ENCODE assay signal across 1 cellular context in the genomic region with DNA sequence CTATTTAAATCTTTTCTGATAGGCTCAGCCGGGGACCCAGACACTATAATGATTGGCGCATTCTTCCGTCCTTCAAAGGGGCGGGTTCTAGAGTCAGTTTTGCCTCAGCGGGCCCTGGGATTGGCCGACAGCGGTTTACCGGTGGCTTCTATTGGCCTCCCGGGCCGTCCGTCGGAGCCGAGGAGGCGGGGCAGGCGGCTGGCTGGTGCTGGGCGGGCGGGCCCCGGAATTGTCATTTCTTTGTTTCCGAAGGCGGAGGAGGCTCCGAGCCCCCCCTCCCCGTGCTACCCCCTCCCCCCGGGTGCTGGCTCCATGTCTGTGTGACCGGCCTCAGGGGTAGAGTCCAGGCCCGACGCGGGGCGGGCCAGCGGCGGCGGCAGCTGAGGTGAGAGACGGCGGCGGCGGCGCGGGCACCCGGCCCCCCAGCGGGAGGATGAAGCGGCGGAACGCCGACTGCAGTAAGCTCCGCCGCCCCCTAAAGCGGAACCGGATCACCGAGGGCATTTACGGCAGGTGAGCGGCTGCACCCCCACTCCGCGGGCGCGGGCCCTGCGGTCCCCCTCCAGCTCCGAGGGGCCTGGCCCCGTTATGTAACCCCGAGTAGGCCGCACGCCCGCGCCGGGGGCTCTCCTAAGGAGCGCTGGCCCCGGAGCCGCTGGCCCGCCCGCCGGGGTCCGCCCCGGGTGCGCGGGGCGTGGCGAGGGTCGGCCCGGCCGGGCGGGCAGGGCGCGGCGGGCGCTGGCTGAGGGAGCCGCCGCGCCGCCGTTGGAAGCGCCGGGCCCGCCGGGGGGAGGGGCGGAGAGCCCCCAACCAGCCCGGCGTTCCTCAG.
TF ChIP-seq lines count a peak whose summit lies in the region.

A gene with protein sequence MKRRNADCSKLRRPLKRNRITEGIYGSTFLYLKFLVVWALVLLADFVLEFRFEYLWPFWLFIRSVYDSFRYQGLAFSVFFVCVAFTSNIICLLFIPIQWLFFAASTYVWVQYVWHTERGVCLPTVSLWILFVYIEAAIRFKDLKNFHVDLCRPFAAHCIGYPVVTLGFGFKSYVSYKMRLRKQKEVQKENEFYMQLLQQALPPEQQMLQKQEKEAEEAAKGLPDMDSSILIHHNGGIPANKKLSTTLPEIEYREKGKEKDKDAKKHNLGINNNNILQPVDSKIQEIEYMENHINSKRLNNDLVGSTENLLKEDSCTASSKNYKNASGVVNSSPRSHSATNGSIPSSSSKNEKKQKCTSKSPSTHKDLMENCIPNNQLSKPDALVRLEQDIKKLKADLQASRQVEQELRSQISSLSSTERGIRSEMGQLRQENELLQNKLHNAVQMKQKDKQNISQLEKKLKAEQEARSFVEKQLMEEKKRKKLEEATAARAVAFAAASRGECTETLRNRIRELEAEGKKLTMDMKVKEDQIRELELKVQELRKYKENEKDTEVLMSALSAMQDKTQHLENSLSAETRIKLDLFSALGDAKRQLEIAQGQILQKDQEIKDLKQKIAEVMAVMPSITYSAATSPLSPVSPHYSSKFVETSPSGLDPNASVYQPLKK (plus strand): TSS at position 232 of the 829 bp plus-strand sequence. CDS start 202 bp downstream, at position 434.

TF ChIP-seq in GM12878, 131 proteins besides CTCF, POLR2A, EP300 and RAD21 (continued from another document and continues in another):
- TF ChIP-seq, protein P1, sequence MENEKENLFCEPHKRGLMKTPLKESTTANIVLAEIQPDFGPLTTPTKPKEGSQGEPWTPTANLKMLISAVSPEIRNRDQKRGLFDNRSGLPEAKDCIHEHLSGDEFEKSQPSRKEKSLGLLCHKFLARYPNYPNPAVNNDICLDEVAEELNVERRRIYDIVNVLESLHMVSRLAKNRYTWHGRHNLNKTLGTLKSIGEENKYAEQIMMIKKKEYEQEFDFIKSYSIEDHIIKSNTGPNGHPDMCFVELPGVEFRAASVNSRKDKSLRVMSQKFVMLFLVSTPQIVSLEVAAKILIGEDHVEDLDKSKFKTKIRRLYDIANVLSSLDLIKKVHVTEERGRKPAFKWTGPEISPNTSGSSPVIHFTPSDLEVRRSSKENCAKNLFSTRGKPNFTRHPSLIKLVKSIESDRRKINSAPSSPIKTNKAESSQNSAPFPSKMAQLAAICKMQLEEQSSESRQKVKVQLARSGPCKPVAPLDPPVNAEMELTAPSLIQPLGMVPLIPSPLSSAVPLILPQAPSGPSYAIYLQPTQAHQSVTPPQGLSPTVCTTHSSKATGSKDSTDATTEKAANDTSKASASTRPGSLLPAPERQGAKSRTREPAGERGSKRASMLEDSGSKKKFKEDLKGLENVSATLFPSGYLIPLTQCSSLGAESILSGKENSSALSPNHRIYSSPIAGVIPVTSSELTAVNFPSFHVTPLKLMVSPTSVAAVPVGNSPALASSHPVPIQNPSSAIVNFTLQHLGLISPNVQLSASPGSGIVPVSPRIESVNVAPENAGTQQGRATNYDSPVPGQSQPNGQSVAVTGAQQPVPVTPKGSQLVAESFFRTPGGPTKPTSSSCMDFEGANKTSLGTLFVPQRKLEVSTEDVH (IDR thresholded peaks at IDR 0.05; ENCODE audit: low read depth, partially characterized antibody): no peak
- no peak for TF ChIP-seq ZNF274 (IDR thresholded peaks at IDR 0.05; ENCODE audit: insufficient read depth, insufficient read length)
- TF ChIP-seq JUNB (IDR thresholded peaks at IDR 0.05): no peak
- TF ChIP-seq POU2F2 (IDR thresholded peaks at IDR 0.05; ENCODE audit: borderline replicate concordance, low read depth, low read length): no peak
- TF ChIP-seq, protein P2, sequence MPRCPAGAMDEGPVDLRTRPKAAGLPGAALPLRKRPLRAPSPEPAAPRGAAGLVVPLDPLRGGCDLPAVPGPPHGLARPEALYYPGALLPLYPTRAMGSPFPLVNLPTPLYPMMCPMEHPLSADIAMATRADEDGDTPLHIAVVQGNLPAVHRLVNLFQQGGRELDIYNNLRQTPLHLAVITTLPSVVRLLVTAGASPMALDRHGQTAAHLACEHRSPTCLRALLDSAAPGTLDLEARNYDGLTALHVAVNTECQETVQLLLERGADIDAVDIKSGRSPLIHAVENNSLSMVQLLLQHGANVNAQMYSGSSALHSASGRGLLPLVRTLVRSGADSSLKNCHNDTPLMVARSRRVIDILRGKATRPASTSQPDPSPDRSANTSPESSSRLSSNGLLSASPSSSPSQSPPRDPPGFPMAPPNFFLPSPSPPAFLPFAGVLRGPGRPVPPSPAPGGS (IDR thresholded peaks at IDR 0.05; ENCODE audit: borderline replicate concordance, insufficient read depth, low read depth, low read length, poor library complexity, severe bottlenecking): no peak
- no peak for TF ChIP-seq MXI1 (IDR thresholded peaks at IDR 0.05; ENCODE audit: low read depth, low read length)
- TF ChIP-seq CHD1 (IDR thresholded peaks at IDR 0.05; ENCODE audit: low read depth, low read length): no peak
- no peak for TF ChIP-seq ZNF24 (IDR thresholded peaks at IDR 0.05)
- TF ChIP-seq, protein P3, sequence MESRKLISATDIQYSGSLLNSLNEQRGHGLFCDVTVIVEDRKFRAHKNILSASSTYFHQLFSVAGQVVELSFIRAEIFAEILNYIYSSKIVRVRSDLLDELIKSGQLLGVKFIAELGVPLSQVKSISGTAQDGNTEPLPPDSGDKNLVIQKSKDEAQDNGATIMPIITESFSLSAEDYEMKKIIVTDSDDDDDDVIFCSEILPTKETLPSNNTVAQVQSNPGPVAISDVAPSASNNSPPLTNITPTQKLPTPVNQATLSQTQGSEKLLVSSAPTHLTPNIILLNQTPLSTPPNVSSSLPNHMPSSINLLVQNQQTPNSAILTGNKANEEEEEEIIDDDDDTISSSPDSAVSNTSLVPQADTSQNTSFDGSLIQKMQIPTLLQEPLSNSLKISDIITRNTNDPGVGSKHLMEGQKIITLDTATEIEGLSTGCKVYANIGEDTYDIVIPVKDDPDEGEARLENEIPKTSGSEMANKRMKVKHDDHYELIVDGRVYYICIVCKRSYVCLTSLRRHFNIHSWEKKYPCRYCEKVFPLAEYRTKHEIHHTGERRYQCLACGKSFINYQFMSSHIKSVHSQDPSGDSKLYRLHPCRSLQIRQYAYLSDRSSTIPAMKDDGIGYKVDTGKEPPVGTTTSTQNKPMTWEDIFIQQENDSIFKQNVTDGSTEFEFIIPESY (IDR thresholded peaks at IDR 0.05): no peak
- TF ChIP-seq, protein P4, sequence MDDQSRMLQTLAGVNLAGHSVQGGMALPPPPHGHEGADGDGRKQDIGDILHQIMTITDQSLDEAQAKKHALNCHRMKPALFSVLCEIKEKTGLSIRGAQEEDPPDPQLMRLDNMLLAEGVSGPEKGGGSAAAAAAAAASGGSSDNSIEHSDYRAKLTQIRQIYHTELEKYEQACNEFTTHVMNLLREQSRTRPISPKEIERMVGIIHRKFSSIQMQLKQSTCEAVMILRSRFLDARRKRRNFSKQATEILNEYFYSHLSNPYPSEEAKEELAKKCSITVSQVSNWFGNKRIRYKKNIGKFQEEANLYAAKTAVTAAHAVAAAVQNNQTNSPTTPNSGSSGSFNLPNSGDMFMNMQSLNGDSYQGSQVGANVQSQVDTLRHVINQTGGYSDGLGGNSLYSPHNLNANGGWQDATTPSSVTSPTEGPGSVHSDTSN (IDR thresholded peaks at IDR 0.05; ENCODE audit: insufficient replicate concordance, low read depth, low read length): peak; percentile 99
- TF ChIP-seq STAT3 (IDR thresholded peaks at IDR 0.05; ENCODE audit: low read depth, low read length): no peak
- no peak for TF ChIP-seq ZNF207 (IDR thresholded peaks at IDR 0.05; ENCODE audit: borderline replicate concordance)
- no peak for TF ChIP-seq GABPA (IDR thresholded peaks at IDR 0.05; ENCODE audit: low read depth)
- no peak for TF ChIP-seq YBX1 (IDR thresholded peaks at IDR 0.05)
- no peak for TF ChIP-seq RBBP5 (conservative IDR thresholded peaks at IDR 0.05)
- TF ChIP-seq MEF2B (IDR thresholded peaks at IDR 0.05; ENCODE audit: partially characterized antibody, poor library complexity, severe bottlenecking): no peak
- no peak for TF ChIP-seq POLR2AphosphoS5 (IDR thresholded peaks at IDR 0.05; ENCODE audit: low read length)
- no peak for TF ChIP-seq SMC3 (IDR thresholded peaks at IDR 0.05; ENCODE audit: borderline replicate concordance, low read length)
- TF ChIP-seq SPI1 (IDR thresholded peaks at IDR 0.05; ENCODE audit: borderline replicate concordance, insufficient read depth, low read depth, low read length): no peak
- TF ChIP-seq HDAC2 (IDR thresholded peaks at IDR 0.05): no peak
- no peak for TF ChIP-seq ETV6 (conservative IDR thresholded peaks at IDR 0.05 in 1 of 2, IDR thresholded peaks at IDR 0.05 in 1 of 2; ENCODE audit: borderline replicate concordance in 1 of 2, low read depth in 1 of 2)
- TF ChIP-seq, protein P5, sequence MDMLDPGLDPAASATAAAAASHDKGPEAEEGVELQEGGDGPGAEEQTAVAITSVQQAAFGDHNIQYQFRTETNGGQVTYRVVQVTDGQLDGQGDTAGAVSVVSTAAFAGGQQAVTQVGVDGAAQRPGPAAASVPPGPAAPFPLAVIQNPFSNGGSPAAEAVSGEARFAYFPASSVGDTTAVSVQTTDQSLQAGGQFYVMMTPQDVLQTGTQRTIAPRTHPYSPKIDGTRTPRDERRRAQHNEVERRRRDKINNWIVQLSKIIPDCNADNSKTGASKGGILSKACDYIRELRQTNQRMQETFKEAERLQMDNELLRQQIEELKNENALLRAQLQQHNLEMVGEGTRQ (IDR thresholded peaks at IDR 0.05; ENCODE audit: borderline replicate concordance, low read depth, low read length): no peak
- no peak for TF ChIP-seq NR2C2 (IDR thresholded peaks at IDR 0.05; ENCODE audit: borderline replicate concordance, control insufficient read depth, insufficient read length, low read depth)
- TF ChIP-seq LARP7 (IDR thresholded peaks at IDR 0.05): peak; percentile 73; the same call in 1 of the 2 replicates
- TF ChIP-seq, protein P6, sequence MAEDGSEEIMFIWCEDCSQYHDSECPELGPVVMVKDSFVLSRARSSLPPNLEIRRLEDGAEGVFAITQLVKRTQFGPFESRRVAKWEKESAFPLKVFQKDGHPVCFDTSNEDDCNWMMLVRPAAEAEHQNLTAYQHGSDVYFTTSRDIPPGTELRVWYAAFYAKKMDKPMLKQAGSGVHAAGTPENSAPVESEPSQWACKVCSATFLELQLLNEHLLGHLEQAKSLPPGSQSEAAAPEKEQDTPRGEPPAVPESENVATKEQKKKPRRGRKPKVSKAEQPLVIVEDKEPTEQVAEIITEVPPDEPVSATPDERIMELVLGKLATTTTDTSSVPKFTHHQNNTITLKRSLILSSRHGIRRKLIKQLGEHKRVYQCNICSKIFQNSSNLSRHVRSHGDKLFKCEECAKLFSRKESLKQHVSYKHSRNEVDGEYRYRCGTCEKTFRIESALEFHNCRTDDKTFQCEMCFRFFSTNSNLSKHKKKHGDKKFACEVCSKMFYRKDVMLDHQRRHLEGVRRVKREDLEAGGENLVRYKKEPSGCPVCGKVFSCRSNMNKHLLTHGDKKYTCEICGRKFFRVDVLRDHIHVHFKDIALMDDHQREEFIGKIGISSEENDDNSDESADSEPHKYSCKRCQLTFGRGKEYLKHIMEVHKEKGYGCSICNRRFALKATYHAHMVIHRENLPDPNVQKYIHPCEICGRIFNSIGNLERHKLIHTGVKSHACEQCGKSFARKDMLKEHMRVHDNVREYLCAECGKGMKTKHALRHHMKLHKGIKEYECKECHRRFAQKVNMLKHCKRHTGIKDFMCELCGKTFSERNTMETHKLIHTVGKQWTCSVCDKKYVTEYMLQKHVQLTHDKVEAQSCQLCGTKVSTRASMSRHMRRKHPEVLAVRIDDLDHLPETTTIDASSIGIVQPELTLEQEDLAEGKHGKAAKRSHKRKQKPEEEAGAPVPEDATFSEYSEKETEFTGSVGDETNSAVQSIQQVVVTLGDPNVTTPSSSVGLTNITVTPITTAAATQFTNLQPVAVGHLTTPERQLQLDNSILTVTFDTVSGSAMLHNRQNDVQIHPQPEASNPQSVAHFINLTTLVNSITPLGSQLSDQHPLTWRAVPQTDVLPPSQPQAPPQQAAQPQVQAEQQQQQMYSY (CRISPR knock-in tag; IDR thresholded peaks at IDR 0.05): no peak
- TF ChIP-seq TCF7 (IDR thresholded peaks at IDR 0.05; ENCODE audit: borderline replicate concordance): no peak
- 0 out of 2 replicates have a peak, but pooled peaks have one; percentile 39 for TF ChIP-seq NR2F1 (conservative IDR thresholded peaks at IDR 0.05)
- TF ChIP-seq, protein P7, sequence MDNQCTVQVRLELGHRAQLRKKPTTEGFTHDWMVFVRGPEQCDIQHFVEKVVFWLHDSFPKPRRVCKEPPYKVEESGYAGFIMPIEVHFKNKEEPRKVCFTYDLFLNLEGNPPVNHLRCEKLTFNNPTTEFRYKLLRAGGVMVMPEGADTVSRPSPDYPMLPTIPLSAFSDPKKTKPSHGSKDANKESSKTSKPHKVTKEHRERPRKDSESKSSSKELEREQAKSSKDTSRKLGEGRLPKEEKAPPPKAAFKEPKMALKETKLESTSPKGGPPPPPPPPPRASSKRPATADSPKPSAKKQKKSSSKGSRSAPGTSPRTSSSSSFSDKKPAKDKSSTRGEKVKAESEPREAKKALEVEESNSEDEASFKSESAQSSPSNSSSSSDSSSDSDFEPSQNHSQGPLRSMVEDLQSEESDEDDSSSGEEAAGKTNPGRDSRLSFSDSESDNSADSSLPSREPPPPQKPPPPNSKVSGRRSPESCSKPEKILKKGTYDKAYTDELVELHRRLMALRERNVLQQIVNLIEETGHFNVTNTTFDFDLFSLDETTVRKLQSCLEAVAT (IDR thresholded peaks at IDR 0.05): 0 out of 2 replicates have a peak, but pooled peaks have one; percentile 2
- no peak for TF ChIP-seq PAX8 (IDR thresholded peaks at IDR 0.05)
- TF ChIP-seq, protein P8, sequence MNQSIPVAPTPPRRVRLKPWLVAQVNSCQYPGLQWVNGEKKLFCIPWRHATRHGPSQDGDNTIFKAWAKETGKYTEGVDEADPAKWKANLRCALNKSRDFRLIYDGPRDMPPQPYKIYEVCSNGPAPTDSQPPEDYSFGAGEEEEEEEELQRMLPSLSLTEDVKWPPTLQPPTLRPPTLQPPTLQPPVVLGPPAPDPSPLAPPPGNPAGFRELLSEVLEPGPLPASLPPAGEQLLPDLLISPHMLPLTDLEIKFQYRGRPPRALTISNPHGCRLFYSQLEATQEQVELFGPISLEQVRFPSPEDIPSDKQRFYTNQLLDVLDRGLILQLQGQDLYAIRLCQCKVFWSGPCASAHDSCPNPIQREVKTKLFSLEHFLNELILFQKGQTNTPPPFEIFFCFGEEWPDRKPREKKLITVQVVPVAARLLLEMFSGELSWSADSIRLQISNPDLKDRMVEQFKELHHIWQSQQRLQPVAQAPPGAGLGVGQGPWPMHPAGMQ (IDR thresholded peaks at IDR 0.05; ENCODE audit: borderline replicate concordance): no peak
- no peak for TF ChIP-seq ZNF622 (IDR thresholded peaks at IDR 0.05)
- TF ChIP-seq POLR2AphosphoS2 (IDR thresholded peaks at IDR 0.05; ENCODE audit: low read depth, low read length): no peak
- TF ChIP-seq CHD4 (IDR thresholded peaks at IDR 0.05): no peak
- peak; percentile 97 for TF ChIP-seq DPF2 (IDR thresholded peaks at IDR 0.05)
- no peak for TF ChIP-seq ESRRA (IDR thresholded peaks at IDR 0.05; ENCODE audit: low read length)
- TF ChIP-seq RFX5 (IDR thresholded peaks at IDR 0.05; ENCODE audit: low read depth, low read length): no peak
- TF ChIP-seq CREM (IDR thresholded peaks at IDR 0.05; ENCODE audit: low read depth): no peak
- no peak for TF ChIP-seq SIX5 (IDR thresholded peaks at IDR 0.05; ENCODE audit: low read depth, low read length, severe bottlenecking)
- no peak for TF ChIP-seq BCL11A (IDR thresholded peaks at IDR 0.05; ENCODE audit: low read depth, low read length)
